Comparison of ENCODE assay signal across 8 cellular contexts in genomic region chr7:44735403-44736165, GRCh38. TPM values are rescaled to one million over a fixed set of nuclear protein-coding genes. Genes with fewer than 3 reads are reported as not detected.
DNase-seq lines count a peak whose midpoint lies in the region; ATAC-seq and TF ChIP-seq lines count a peak whose summit lies in the region.

No MANE protein-coding gene starts in this region.

- no peak overlapping the region for H3K27ac Mint-ChIP-seq in CD8-positive, alpha-beta T cell
- peak overlapping the region; percentile 73 for H3K27ac Mint-ChIP-seq in activated CD4-positive, alpha-beta memory T cell treated with anti-CD3 and anti-CD28 coated beads for 36 hours

- POLR2A ChIA-PET in CD8-positive, alpha-beta T cell (lab: Charles Lee) = interaction anchor here (1.2 kb wide), 1 partner anchor 15 kb away, joined by 3 read pairs; no protein-coding TSS in a partner anchor
- POLR2A ChIA-PET in activated CD4-positive, alpha-beta memory T cell treated with anti-CD3 and anti-CD28 coated beads for 36 hours (lab: Charles Lee) = interaction anchor here (0.7 to 2.6 kb wide), 5 partner anchors 12 to 97 kb away, joined by 3 to 8 read pairs (median 6); partner anchors contain the start of gene PPIA

- CTCF ChIA-PET in CD8-positive, alpha-beta T cell (lab: Charles Lee) = interaction anchor here (1.0 kb wide), 1 partner anchor 14 kb away, joined by 4 read pairs; no protein-coding TSS in a partner anchor
- CTCF ChIA-PET in activated CD4-positive, alpha-beta memory T cell treated with anti-CD3 and anti-CD28 coated beads for 36 hours (lab: Charles Lee) = interaction anchor here (0.7 to 1.2 kb wide), 3 partner anchors 98 to 238 kb away, joined by 3 to 5 read pairs (median 3); no protein-coding TSS in a partner anchor

- H3K27me3 Mint-ChIP-seq in CD8-positive, alpha-beta T cell (ENCODE audit: low read depth) = no peaks in the 10 kb centered on the region
- no peaks in the 10 kb centered on the region for H3K27me3 Mint-ChIP-seq in activated CD4-positive, alpha-beta memory T cell treated with anti-CD3 and anti-CD28 coated beads for 36 hours

- no peaks in the 10 kb centered on the region for H3K9me3 ChIP-seq in CD8-positive, alpha-beta T cell (ENCODE audit: low read length)

- no peak for TF ChIP-seq CTCF in CD8-positive, alpha-beta T cell (IDR thresholded peaks at IDR 0.05)
- TF ChIP-seq CTCF in kidney epithelial cell (IDR thresholded peaks at IDR 0.05; ENCODE audit: insufficient read depth, low read length, poor library complexity, severe bottlenecking) = no peak

- peak in 1 of 7 experiments; percentile 30 for DNase-seq in CD8-positive, alpha-beta T cell
- peak; percentile 62 for DNase-seq in activated CD4-positive, alpha-beta memory T cell treated with anti-CD3 and anti-CD28 coated beads for 36 hours
- DNase-seq in kidney epithelial cell (ENCODE audit: low read depth) (peak; percentile 93), KG1 (lab: John Stamatoyannopoulos, UW) (no peak), GM19240 (ENCODE audit: insufficient read length, low spot score) (no peak)

- no peak overlapping the region for H3K4me3 ChIP-seq in CD8-positive, alpha-beta T cell (ENCODE audit: low read depth, low read length)
- no peak overlapping the region for H3K4me3 ChIP-seq in kidney epithelial cell (ENCODE audit: low read depth, low read length)

- no peaks in the 10 kb centered on the region for H3K27me3 ChIP-seq in CD8-positive, alpha-beta T cell (ENCODE audit: insufficient read depth, low read length)
- no peaks in the 10 kb centered on the region for H3K27me3 ChIP-seq in kidney epithelial cell (ENCODE audit: control insufficient read depth, insufficient read depth, low read length)

- H3K36me3 Mint-ChIP-seq in CD8-positive, alpha-beta T cell = no peaks in the 10 kb centered on the region
- H3K36me3 Mint-ChIP-seq in activated CD4-positive, alpha-beta memory T cell treated with anti-CD3 and anti-CD28 coated beads for 36 hours = no peaks in the 10 kb centered on the region

- H3K4me1 ChIP-seq in CD8-positive, alpha-beta T cell (ENCODE audit: insufficient read depth, low read length) = no peaks in the 10 kb centered on the region

- H3K4me3 Mint-ChIP-seq in CD8-positive, alpha-beta T cell = no peak overlapping the region
- H3K4me3 Mint-ChIP-seq in activated CD4-positive, alpha-beta memory T cell treated with anti-CD3 and anti-CD28 coated beads for 36 hours = peak overlapping the region; percentile 4

- no peaks in the 10 kb centered on the region for H3K9me3 Mint-ChIP-seq in CD8-positive, alpha-beta T cell
- H3K9me3 Mint-ChIP-seq in activated CD4-positive, alpha-beta memory T cell treated with anti-CD3 and anti-CD28 coated beads for 36 hours = no peaks in the 10 kb centered on the region

- intact Hi-C loops in CD8-positive, alpha-beta T cell (cut with DNase I, micrococcal nuclease) = no loop called here
- intact Hi-C loops in activated CD4-positive, alpha-beta memory T cell treated with anti-CD3 and anti-CD28 coated beads for 36 hours (cut with micrococcal nuclease) = loop anchor here (1.0 to 2.0 kb wide), 5 partner anchors 13 to 129 kb away; partner anchors contain the start of genes OGDH, PPIA and ZMIZ2

- ATAC-seq in CD8-positive, alpha-beta T cell = peak; percentile 62
- peak; percentile 55 for ATAC-seq in HG03342 (IDR thresholded peaks at IDR 0.05; ENCODE audit: unreplicated experiment)
- no peak for ATAC-seq in GM19324 (IDR thresholded peaks at IDR 0.05; ENCODE audit: low FRiP score, unreplicated experiment)
- no peak for ATAC-seq in HG03108 (IDR thresholded peaks at IDR 0.05; ENCODE audit: unreplicated experiment)

- H3K4me1 Mint-ChIP-seq in CD8-positive, alpha-beta T cell (ENCODE audit: low read depth) = peaks cover 5% of the 10 kb centered on the region
- peaks cover 19% of the 10 kb centered on the region for H3K4me1 Mint-ChIP-seq in activated CD4-positive, alpha-beta memory T cell treated with anti-CD3 and anti-CD28 coated beads for 36 hours (ENCODE audit: low read depth)

- no peaks in the 10 kb centered on the region for H3K36me3 ChIP-seq in CD8-positive, alpha-beta T cell (ENCODE audit: insufficient read depth, low read length)
- H3K36me3 ChIP-seq in kidney epithelial cell (ENCODE audit: control insufficient read depth, insufficient read depth, low read length) = no peaks in the 10 kb centered on the region

- H3K27ac ChIP-seq in CD8-positive, alpha-beta T cell (ENCODE audit: low read depth, low read length) = no peak overlapping the region

RNA-seq across cellular contexts. Expression of gene ZMIZ2, which starts 13.1 kb away (rescaled TPM):
- total RNA-seq in CD8-positive, alpha-beta T cell = 10 to 100 TPM; 67.1 to 71.3 TPM
- total RNA-seq in activated CD4-positive, alpha-beta memory T cell treated with anti-CD3 and anti-CD28 coated beads for 36 hours = 10 to 100 TPM; 84.7 to 92.3 TPM
- total RNA-seq in kidney epithelial cell = 53.0 and 67.3 TPM in 2 replicates

Comparison
In these comparisons a context has a peak if more than half of its experiments do, and no peak if none do; other contexts are left out.
1. ATAC-seq: peak in CD8-positive, alpha-beta T cell (single experiment) and HG03342 (single experiment); none in GM19324 (single experiment) and HG03108 (single experiment).
2. DNase-seq: peak in activated CD4-positive, alpha-beta memory T cell treated with anti-CD3 and anti-CD28 coated beads for 36 hours (single experiment) and kidney epithelial cell (single experiment); none in KG1 (single experiment) and GM19240 (single experiment).